ENCODE assay signal across 12 cellular contexts in genomic region chr15:23866832-23867231, GRCh38.
DNase-seq lines count a peak whose midpoint lies in the region; ATAC-seq and TF ChIP-seq lines count a peak whose summit lies in the region.
"Had no signal": no experiment of that assay in that cellular context is flagged by ENCODE, and none has a peak within 500 bp of the region (broad histone marks: within the 10 kb centered on the region; RNA-seq: fewer than 3 reads in every experiment).

No MANE protein-coding gene starts in this region.

- no peaks in the 10 kb centered on the region for H3K36me3 ChIP-seq in SU-DHL-6 (ENCODE audit: low read length)
- H3K36me3 ChIP-seq: suprapubic skin had no signal

- no peaks in the 10 kb centered on the region for H3K27me3 ChIP-seq in SU-DHL-6 (ENCODE audit: low read length)

- no peak overlapping the region for H3K9ac ChIP-seq in SU-DHL-6 (ENCODE audit: low read length)

- no peaks in the 10 kb centered on the region for H3K79me2 ChIP-seq in SU-DHL-6 (ENCODE audit: insufficient read depth, low read length)

- no peak overlapping the region for H3K4me3 ChIP-seq in LNCaP clone FGC (ENCODE audit: low read depth, low read length)
- H3K4me3 ChIP-seq in SU-DHL-6 (ENCODE audit: insufficient read depth, low read length, poor library complexity, severe bottlenecking): no peak overlapping the region
- H3K4me3 ChIP-seq: suprapubic skin had no signal

- ATAC-seq in HG03571 (IDR thresholded peaks at IDR 0.05; ENCODE audit: unreplicated experiment) (no peak), GM19324 (IDR thresholded peaks at IDR 0.05; ENCODE audit: low FRiP score, unreplicated experiment) (no peak), GM19452 (IDR thresholded peaks at IDR 0.05; ENCODE audit: unreplicated experiment) (no peak)
- ATAC-seq: naive thymus-derived CD8-positive, alpha-beta T cell had no signal

- H3K9me2 ChIP-seq in SU-DHL-6 (replicated peaks; ENCODE audit: insufficient read depth, low read length): no peaks in the 10 kb centered on the region

- no peaks in the 10 kb centered on the region for H3K9me3 ChIP-seq in SU-DHL-6 (ENCODE audit: insufficient read depth, low read length)
- H3K9me3 ChIP-seq: suprapubic skin had no signal

- TF ChIP-seq CTCF in LNCaP clone FGC (IDR thresholded peaks at IDR 0.05; ENCODE audit: control insufficient read depth, extremely low read depth, insufficient read depth) (peak; percentile 67), SU-DHL-6 (IDR thresholded peaks at IDR 0.05; ENCODE audit: insufficient read depth, low read length, poor library complexity, severe bottlenecking) (peak; percentile 47)

- no peak overlapping the region for H3K27ac ChIP-seq in SU-DHL-6 (ENCODE audit: low read depth, low read length)
- H3K27ac ChIP-seq: suprapubic skin had no signal

- H2AFZ ChIP-seq in SU-DHL-6 (ENCODE audit: low read depth, low read length, severe bottlenecking): no peak overlapping the region

- H4K20me1 ChIP-seq in SU-DHL-6 (ENCODE audit: low read depth, low read length): no peaks in the 10 kb centered on the region

- H3K4me2 ChIP-seq in SU-DHL-6 (ENCODE audit: low read depth, low read length, poor library complexity, severe bottlenecking): no peak overlapping the region

- no peaks in the 10 kb centered on the region for H3F3A ChIP-seq in SU-DHL-6 (ENCODE audit: insufficient read depth)

- intact Hi-C loops in posterior cingulate gyrus (cut with DNase I): loop anchor here (2.0 kb wide), 1 partner anchor 224 kb away; no protein-coding TSS in a partner anchor

- DNase-seq in D341Med (ENCODE audit: low spot score) (peak; percentile 46), LNCaP clone FGC (ENCODE audit: low read depth) (peak; percentile 35), medulla oblongata (ENCODE audit: extremely low spot score) (peak; percentile 50), posterior cingulate gyrus (no peak)
- DNase-seq: activated CD4-positive, alpha-beta T cell treated with anti-CD3 and anti-CD28 coated beads for 1 hour; activated naive CD4-positive, alpha-beta T cell treated with Interleukin-2 at 50 U/mL for 16 hours; naive thymus-derived CD8-positive, alpha-beta T cell had no signal

Comparison
In these comparisons a context has a peak if more than half of its experiments do, and no peak if none do; other contexts are left out.
1. DNase-seq: peak in D341Med (single experiment), LNCaP clone FGC (single experiment) and medulla oblongata (single experiment); none in posterior cingulate gyrus (0 of 10).